8 cellular contexts compared by ENCODE assay signal in genomic region chr17:81119223-81120148, GRCh38. TPM values are rescaled to one million over a fixed set of nuclear protein-coding genes. Genes with fewer than 3 reads are reported as not detected.
DNase-seq lines count a peak whose midpoint lies in the region; ATAC-seq and TF ChIP-seq lines count a peak whose summit lies in the region.

No MANE protein-coding gene starts in this region.

- no peak for TF ChIP-seq CTCF in C4-2B (conservative IDR thresholded peaks at IDR 0.05)
- TF ChIP-seq CTCF in fibroblast of pulmonary artery (IDR thresholded peaks at IDR 0.05; ENCODE audit: low read length, missing control alignments) = no peak

- peak; percentile 49 for ATAC-seq in HG03354 (IDR thresholded peaks at IDR 0.05; ENCODE audit: poor library complexity, severe bottlenecking, unreplicated experiment)
- ATAC-seq in natural killer cell treated with Interleukin-12 subunit alpha and Interleukin-12 subunit beta and Interleukin-15 and Interleukin-18, amount 100 ng/mL, for 72 hours = peak; percentile 80 to 91
- no peak for ATAC-seq in GM21390 (IDR thresholded peaks at IDR 0.05; ENCODE audit: unreplicated experiment)

- no peaks in the 10 kb centered on the region for H3K36me3 Mint-ChIP-seq in natural killer cell treated with Interleukin-12 subunit alpha and Interleukin-12 subunit beta and Interleukin-15 and Interleukin-18, amount 100 ng/mL, for 72 hours

- H3K9me3 Mint-ChIP-seq in natural killer cell treated with Interleukin-12 subunit alpha and Interleukin-12 subunit beta and Interleukin-15 and Interleukin-18, amount 100 ng/mL, for 72 hours = no peaks in the 10 kb centered on the region

- H3K4me3 Mint-ChIP-seq in natural killer cell treated with Interleukin-12 subunit alpha and Interleukin-12 subunit beta and Interleukin-15 and Interleukin-18, amount 100 ng/mL, for 72 hours = peak overlapping the region; percentile 63

- no peaks in the 10 kb centered on the region for H3K4me1 Mint-ChIP-seq in natural killer cell treated with Interleukin-12 subunit alpha and Interleukin-12 subunit beta and Interleukin-15 and Interleukin-18, amount 100 ng/mL, for 72 hours (ENCODE audit: low read depth in 2 of 2)

- no peaks in the 10 kb centered on the region for H3K27me3 Mint-ChIP-seq in natural killer cell treated with Interleukin-12 subunit alpha and Interleukin-12 subunit beta and Interleukin-15 and Interleukin-18, amount 100 ng/mL, for 72 hours

- H3K27ac ChIP-seq in C4-2B = peak overlapping the region; percentile 56

- H3K27ac Mint-ChIP-seq in natural killer cell treated with Interleukin-12 subunit alpha and Interleukin-12 subunit beta and Interleukin-15 and Interleukin-18, amount 100 ng/mL, for 72 hours = no peak overlapping the region

- DNase-seq in RKO (ENCODE audit: low spot score) = peak; percentile 92
- peak; percentile 78 for DNase-seq in activated T-helper 9 cell treated with anti-CD3 and anti-CD28 coated beads, Interleukin-2, amount 50 U/mL, for 16 hours (ENCODE audit: low read depth)
- peak; percentile 94 for DNase-seq in fibroblast of pulmonary artery (ENCODE audit: low read depth)
- peak; percentile 88 for DNase-seq in natural killer cell treated with Interleukin-12 subunit alpha and Interleukin-12 subunit beta and Interleukin-15 and Interleukin-18, amount 100 ng/mL, for 72 hours (ENCODE audit: low spot score)
- DNase-seq in stimulated activated naive CD4-positive, alpha-beta T cell (lab: John Stamatoyannopoulos, UW) = peak; percentile 58 to 88 (median 78)

- peak overlapping the region; percentile 53 for H3K4me3 ChIP-seq in fibroblast of pulmonary artery (replicated peaks; ENCODE audit: low read depth, low read length)

RNA-seq across cellular contexts. Expression of gene PVALEF, which starts 45.8 kb away (rescaled TPM):
- total RNA-seq in natural killer cell treated with Interleukin-12 subunit alpha and Interleukin-12 subunit beta and Interleukin-15 and Interleukin-18, amount 100 ng/mL, for 72 hours = not detected

RNA-seq across cellular contexts. Expression of gene AATK, which starts 46.5 kb away (rescaled TPM):
- 1 to 10 TPM; 1.8 to 7.6 TPM for total RNA-seq in natural killer cell treated with Interleukin-12 subunit alpha and Interleukin-12 subunit beta and Interleukin-15 and Interleukin-18, amount 100 ng/mL, for 72 hours
